ENCODE assay signal across 1 cellular context in genomic region chr10:105969884-105970377, GRCh38.
TF ChIP-seq lines count a peak whose summit lies in the region.

No MANE protein-coding gene starts in this region.

TF ChIP-seq in GM23338, 12 proteins besides CTCF, POLR2A, EP300 and RAD21 (continued from another document):
- TF ChIP-seq ZNF462 (CRISPR knock-in tag; IDR thresholded peaks at IDR 0.05) (no peak), NANOG (IDR thresholded peaks at IDR 0.05; ENCODE audit: borderline replicate concordance) (no peak), EZH2 (IDR thresholded peaks at IDR 0.05; ENCODE audit: low read depth, unreplicated experiment) (no peak), CREB1 (CRISPR knock-in tag; IDR thresholded peaks at IDR 0.05; ENCODE audit: low read depth) (no peak), POLR2AphosphoS5 (IDR thresholded peaks at IDR 0.05; ENCODE audit: low read depth) (no peak), EZH2phosphoT487 (IDR thresholded peaks at IDR 0.05; ENCODE audit: unreplicated experiment) (no peak), JUNB (IDR thresholded peaks at IDR 0.05; ENCODE audit: unreplicated experiment) (no peak)
- TF ChIP-seq, protein P1, sequence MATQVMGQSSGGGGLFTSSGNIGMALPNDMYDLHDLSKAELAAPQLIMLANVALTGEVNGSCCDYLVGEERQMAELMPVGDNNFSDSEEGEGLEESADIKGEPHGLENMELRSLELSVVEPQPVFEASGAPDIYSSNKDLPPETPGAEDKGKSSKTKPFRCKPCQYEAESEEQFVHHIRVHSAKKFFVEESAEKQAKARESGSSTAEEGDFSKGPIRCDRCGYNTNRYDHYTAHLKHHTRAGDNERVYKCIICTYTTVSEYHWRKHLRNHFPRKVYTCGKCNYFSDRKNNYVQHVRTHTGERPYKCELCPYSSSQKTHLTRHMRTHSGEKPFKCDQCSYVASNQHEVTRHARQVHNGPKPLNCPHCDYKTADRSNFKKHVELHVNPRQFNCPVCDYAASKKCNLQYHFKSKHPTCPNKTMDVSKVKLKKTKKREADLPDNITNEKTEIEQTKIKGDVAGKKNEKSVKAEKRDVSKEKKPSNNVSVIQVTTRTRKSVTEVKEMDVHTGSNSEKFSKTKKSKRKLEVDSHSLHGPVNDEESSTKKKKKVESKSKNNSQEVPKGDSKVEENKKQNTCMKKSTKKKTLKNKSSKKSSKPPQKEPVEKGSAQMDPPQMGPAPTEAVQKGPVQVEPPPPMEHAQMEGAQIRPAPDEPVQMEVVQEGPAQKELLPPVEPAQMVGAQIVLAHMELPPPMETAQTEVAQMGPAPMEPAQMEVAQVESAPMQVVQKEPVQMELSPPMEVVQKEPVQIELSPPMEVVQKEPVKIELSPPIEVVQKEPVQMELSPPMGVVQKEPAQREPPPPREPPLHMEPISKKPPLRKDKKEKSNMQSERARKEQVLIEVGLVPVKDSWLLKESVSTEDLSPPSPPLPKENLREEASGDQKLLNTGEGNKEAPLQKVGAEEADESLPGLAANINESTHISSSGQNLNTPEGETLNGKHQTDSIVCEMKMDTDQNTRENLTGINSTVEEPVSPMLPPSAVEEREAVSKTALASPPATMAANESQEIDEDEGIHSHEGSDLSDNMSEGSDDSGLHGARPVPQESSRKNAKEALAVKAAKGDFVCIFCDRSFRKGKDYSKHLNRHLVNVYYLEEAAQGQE (IDR thresholded peaks at IDR 0.05; ENCODE audit: unreplicated experiment): no peak
TF ChIP-seq in GM23338: peak in this region for 0.
